8 cellular contexts compared by ENCODE assay signal in genomic region chr1:120145806-120146205, GRCh38. TPM values are rescaled to one million over a fixed set of nuclear protein-coding genes. Genes with fewer than 3 reads are reported as not detected.
DNase-seq lines count a peak whose midpoint lies in the region; TF ChIP-seq lines count a peak whose summit lies in the region.
"Not testable (repeated sequence)": the region's sequence is repeated elsewhere in the genome, so short reads cannot be mapped to it uniquely, and the experiment has no call there.

No MANE protein-coding gene starts in this region.

- H3K27me3 Mint-ChIP-seq in chondrocyte (ENCODE audit: low read depth); mesothelial cell of epicardium (ENCODE audit: low read depth): not testable (repeated sequence)

- H3K9me2 ChIP-seq in SK-N-SH, result not testable (repeated sequence)

- not testable (repeated sequence) for H3K36me3 ChIP-seq in SK-N-SH (replicated peaks in 1 of 2; ENCODE audit: control insufficient read depth in 1 of 2, insufficient read depth in 2 of 2, low read length in 1 of 2); cardiac muscle cell; smooth muscle cell (ENCODE audit: low read depth)

- TF ChIP-seq RAD21 in SK-N-SH (IDR thresholded peaks at IDR 0.05; ENCODE audit: low read length), result peak; percentile 34; the same call in 1 of the 2 replicates

- peak; percentile 8; the same call in 1 of the 2 replicates for TF ChIP-seq CTCF in AG09319 (IDR thresholded peaks at IDR 0.05; ENCODE audit: low read depth, low read length)
- peak; percentile 5 for TF ChIP-seq CTCF in GM12865 (IDR thresholded peaks at IDR 0.05; ENCODE audit: insufficient read depth, low read depth, low read length, missing control alignments)
- TF ChIP-seq CTCF in SK-N-SH (IDR thresholded peaks at IDR 0.05), result not testable (repeated sequence)
- peak; percentile 70 for TF ChIP-seq CTCF in chondrocyte (IDR thresholded peaks at IDR 0.05)
- TF ChIP-seq CTCF in cardiac muscle cell (IDR thresholded peaks at IDR 0.05; ENCODE audit: low read depth, low read length), result peak; percentile 13
- TF ChIP-seq CTCF in mesothelial cell of epicardium (IDR thresholded peaks at IDR 0.05; ENCODE audit: unreplicated experiment), result peak; percentile 39
- TF ChIP-seq CTCF in smooth muscle cell (IDR thresholded peaks at IDR 0.05; ENCODE audit: borderline replicate concordance, insufficient read depth, poor library complexity, severe bottlenecking), result peak; percentile 28

- not testable (repeated sequence) for H3K79me2 ChIP-seq in SK-N-SH (ENCODE audit: insufficient read depth); smooth muscle cell (ENCODE audit: low read depth)

- H4K20me1 ChIP-seq in SK-N-SH (ENCODE audit: insufficient read depth); smooth muscle cell (ENCODE audit: low read depth): not testable (repeated sequence)

- CTCF ChIA-PET in SK-N-SH (lab: Yijun Ruan, JAX), result not testable (repeated sequence)

- H3K4me1 ChIP-seq in SK-N-SH (ENCODE audit: control insufficient read depth in 1 of 2, insufficient read depth in 2 of 2, low read depth in 1 of 2, low read length in 1 of 2), result peaks cover 0 to 13% of the 10 kb centered on the region in 2 experiments; a peak in 1 of 4 replicates
- not testable (repeated sequence) for H3K4me1 ChIP-seq in cardiac muscle cell (ENCODE audit: low read depth); smooth muscle cell (ENCODE audit: low read depth)

- not testable (repeated sequence) for H3K4me3 Mint-ChIP-seq in chondrocyte (ENCODE audit: unreplicated experiment); mesothelial cell of epicardium

- not testable (repeated sequence) for H3K36me3 Mint-ChIP-seq in chondrocyte (ENCODE audit: low read depth); mesothelial cell of epicardium

- H3K27me3 ChIP-seq in SK-N-SH (ENCODE audit: insufficient read depth); cardiac muscle cell; smooth muscle cell (ENCODE audit: low read depth): not testable (repeated sequence)

- H3K27ac ChIP-seq in SK-N-SH (ENCODE audit: low read depth in 2 of 2, low read length in 1 of 2); cardiac muscle cell; smooth muscle cell (ENCODE audit: low read depth): not testable (repeated sequence)

- not testable (repeated sequence) for H3K9ac ChIP-seq in SK-N-SH; smooth muscle cell (ENCODE audit: low read depth)

- not testable (repeated sequence) for H3F3A ChIP-seq in SK-N-SH (replicated peaks; ENCODE audit: insufficient read depth); smooth muscle cell (ENCODE audit: low read depth)

- not testable (repeated sequence) for H3K4me2 ChIP-seq in SK-N-SH, smooth muscle cell

- peaks cover 30% of the 10 kb centered on the region for H3K4me1 Mint-ChIP-seq in chondrocyte (ENCODE audit: low read depth)
- H3K4me1 Mint-ChIP-seq in mesothelial cell of epicardium, result peaks cover 31% of the 10 kb centered on the region

- not testable (repeated sequence) for H3K4me3 ChIP-seq in GM12865 (ENCODE audit: low read depth, low read length); SK-N-SH (ENCODE audit: low read depth in 2 of 2, low read length in 1 of 2); cardiac muscle cell; smooth muscle cell

- TF ChIP-seq EP300 in SK-N-SH (IDR thresholded peaks at IDR 0.05; ENCODE audit: borderline replicate concordance in 1 of 2, low read depth in 1 of 2, low read length in 1 of 2), result not testable (repeated sequence)

- not testable (repeated sequence) for H3K9me3 Mint-ChIP-seq in chondrocyte (ENCODE audit: low read depth); mesothelial cell of epicardium

- H3K27ac Mint-ChIP-seq in chondrocyte (ENCODE audit: unreplicated experiment); mesothelial cell of epicardium: not testable (repeated sequence)

- not testable (repeated sequence) for H2AFZ ChIP-seq in SK-N-SH (ENCODE audit: low read depth); smooth muscle cell (ENCODE audit: low read depth)

- not testable (repeated sequence) for H3K9me3 ChIP-seq in SK-N-SH; cardiac muscle cell (ENCODE audit: low read depth); smooth muscle cell (replicated peaks; ENCODE audit: low read depth)

- POLR2A ChIA-PET in SK-N-SH (lab: Yijun Ruan, JAX), result not testable (repeated sequence)

- WGBS in SK-N-SH (ENCODE audit: low lambda C conversion rate), result 0% methylated on average over 1 of the region's 1 CpG
- 0% methylated on average over 1 of the region's 1 CpG for WGBS in smooth muscle cell (ENCODE audit: low lambda C conversion rate)

- not testable (repeated sequence) for DNase-seq in AG09319 (ENCODE audit: extremely low read depth, low read depth); GM12865 (ENCODE audit: low read depth); SK-N-SH; chondrocyte (ENCODE audit: low spot score); mesothelial cell of epicardium (ENCODE audit: low spot score in 2 of 2, unreplicated experiment in 2 of 2); smooth muscle cell (lab: John Stamatoyannopoulos, UW; ENCODE audit: unreplicated experiment)
- peak; percentile 6 for DNase-seq in NCI-H1436 (lab: John Stamatoyannopoulos, UW)
- DNase-seq in cardiac muscle cell (ENCODE audit: low read depth in 1 of 2, low spot score in 1 of 2), result peak in 1 of 2 donors; percentile 0

RNA-seq across cellular contexts. Expression of gene SEC22B, which starts 30.5 kb away (rescaled TPM):
- polyA plus RNA-seq in SK-N-SH (2012; rRNA removed) (15.2 and 20.1 TPM in 2 replicates), cardiac muscle cell (22.8 and 23.9 TPM in 2 replicates), smooth muscle cell (35.9 and 36.4 TPM in 2 replicates)
- 19.9 and 20.7 TPM in 2 replicates for polyA plus RNA-seq in SK-N-SH (2012; cell fraction: cytosol; rRNA removed)
- polyA plus RNA-seq in SK-N-SH (2012; cell fraction: nucleus; rRNA removed), result 11.2 and 26.4 TPM in 2 replicates
- total RNA-seq in chondrocyte (48.3 to 57.4 TPM (median 48.5 TPM) in 3 replicates), cardiac muscle cell (16.0 and 16.1 TPM in 2 replicates), mesothelial cell of epicardium (39.8 to 42.3 TPM (median 40.2 TPM) in 3 replicates), smooth muscle cell (55.0 and 70.7 TPM in 2 replicates)
